In genomic region chr7:142722289-142722794, GRCh38 we compare ENCODE assay signal across 1 cellular context.
TF ChIP-seq lines count a peak whose summit lies in the region.

No MANE protein-coding gene starts in this region.

TF ChIP-seq in H1, 55 proteins besides CTCF, POLR2A, EP300 and RAD21:
- TF ChIP-seq JUN (IDR thresholded peaks at IDR 0.05; ENCODE audit: low read depth, low read length) (no peak), CHD1 (IDR thresholded peaks at IDR 0.05; ENCODE audit: low read depth, low read length) (no peak), KDM4A (IDR thresholded peaks at IDR 0.05; ENCODE audit: low read depth, low read length, severe bottlenecking) (no peak), KDM5A (IDR thresholded peaks at IDR 0.05; ENCODE audit: low read length) (no peak), RXRA (IDR thresholded peaks at IDR 0.05; ENCODE audit: insufficient read depth, low read depth, low read length) (no peak), CTBP2 (IDR thresholded peaks at IDR 0.05; ENCODE audit: borderline replicate concordance, insufficient read depth, insufficient read length, low read length) (no peak), BRCA1 (IDR thresholded peaks at IDR 0.05; ENCODE audit: low read depth, low read length) (no peak)
TF ChIP-seq in H1: peak in this region for 0.
